Comparison of ENCODE assay signal across 27 cellular contexts in genomic region chr6:7045331-7045730, GRCh38.
"Had no signal": no experiment of that assay in that cellular context is flagged by ENCODE, and none has a peak within 500 bp of the region (broad histone marks: within the 10 kb centered on the region; RNA-seq: fewer than 3 reads in every experiment).

No MANE protein-coding gene starts in this region.

- ATAC-seq: activated naive CD4-positive, alpha-beta T cell treated with anti-CD3 and anti-CD28 coated beads, Interleukin-2, amount 50 U/mL, for 72 hours; activated naive CD8-positive, alpha-beta T cell treated with anti-CD3 and anti-CD28 coated beads, Interleukin-2, amount 50 U/mL, for 24 hours; activated T-cell treated with anti-CD3 and anti-CD28 coated beads, Interleukin-2, amount 50 U/mL, for 4 hours; body of pancreas had no signal

- H3K27me3 ChIP-seq: ascending aorta, body of pancreas, Peyer's patch, SJCRH30 had no signal

- DNase-seq: activated B cell treated with CpG ODN at 0.5 μM for 24 hours; activated CD4-positive, alpha-beta memory T cell treated with anti-CD3 and anti-CD28 coated beads for 36 hours; activated CD4-positive, alpha-beta T cell treated with anti-CD3 and anti-CD28 coated beads, Interleukin-2, amount 10 ng/mL, durations not matched to agents 7 days and 5 days; activated CD8-positive, alpha-beta memory T cell treated with anti-CD3 and anti-CD28 coated beads for 24 hours; activated effector memory CD4-positive, alpha-beta T cell treated with anti-CD3 and anti-CD28 coated beads, Interleukin-2, amount 50 U/mL, for 16 hours; activated naive CD4-positive, alpha-beta T cell treated with Interleukin-2 at 50 U/mL for 16 hours; activated naive CD8-positive, alpha-beta T cell treated with anti-CD3 and anti-CD28 coated beads, Interleukin-2, amount 50 U/mL, for 24 hours; activated T-cell treated with anti-CD3 and anti-CD28 coated beads, Interleukin-2, amount 50 U/mL, for 4 hours; amniotic stem cell; body of pancreas; central memory CD4-positive, alpha-beta T cell; Kasumi-1; NCI-H1048; NCI-H146; NCI-H2029; NCI-H2107; NCI-H526; NCI-H774; NK-92 treated with Interleukin-12 subunit alpha and Interleukin-12 subunit beta, amount 100 ng/mL, for 24 hours; Peyer's patch; Right ventricle myocardium superior had no signal

- H3K4me1 ChIP-seq: ascending aorta, Peyer's patch had no signal

- H3K36me3 ChIP-seq: ascending aorta, Peyer's patch, SJCRH30 had no signal

- H3K27ac ChIP-seq: ascending aorta, body of pancreas, coronary artery, Peyer's patch, RWPE1, SJCRH30 had no signal

- H3K4me3 ChIP-seq: ascending aorta, body of pancreas, coronary artery, Peyer's patch, SJCRH30 had no signal

- H3K9me3 ChIP-seq: ascending aorta, body of pancreas, Peyer's patch, SJCRH30 had no signal

- FAIRE-seq: bronchial epithelial cell had no signal
